Comparison of ENCODE assay signal across 1 cellular context in the genomic region with DNA sequence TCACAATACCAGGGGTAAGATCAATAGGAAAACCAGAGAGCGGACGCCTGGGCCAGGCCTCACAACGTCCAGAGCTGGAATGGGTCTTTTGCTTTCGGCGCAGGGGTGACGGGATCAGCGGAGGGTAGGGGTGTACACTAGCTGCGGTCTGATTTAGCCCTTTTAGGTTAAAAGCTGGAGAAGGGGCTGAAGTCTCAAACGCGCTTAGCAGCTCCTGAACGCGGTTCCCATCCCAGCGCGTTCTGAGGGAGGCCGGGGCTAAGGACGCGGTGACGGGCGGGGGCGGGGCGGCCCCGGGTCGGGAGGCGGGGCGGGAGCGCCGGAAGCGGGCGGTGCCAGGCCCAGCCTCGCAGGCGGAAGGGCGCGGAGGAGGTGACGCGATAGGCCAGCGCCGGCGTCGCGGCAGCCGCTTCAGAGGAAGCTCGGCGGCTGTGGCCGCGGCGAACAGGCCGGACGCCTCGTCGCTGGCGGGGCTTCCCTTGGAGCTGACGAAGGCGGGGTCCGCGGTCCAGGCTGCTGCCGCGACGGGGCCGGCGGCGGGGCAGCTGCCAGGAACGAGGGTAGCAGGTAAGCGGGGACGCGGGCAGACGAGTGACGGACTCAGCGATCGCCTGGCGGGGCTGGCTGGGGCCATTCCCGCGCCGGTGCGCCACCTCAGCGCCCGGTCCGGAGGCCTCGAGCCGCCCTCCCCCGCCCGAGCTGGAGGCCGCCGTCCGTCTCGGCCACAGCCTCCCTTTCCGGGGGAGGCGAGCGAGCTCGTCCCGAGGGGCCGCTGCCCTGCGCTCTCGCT.
TF ChIP-seq lines count a peak whose summit lies in the region.

A gene with protein sequence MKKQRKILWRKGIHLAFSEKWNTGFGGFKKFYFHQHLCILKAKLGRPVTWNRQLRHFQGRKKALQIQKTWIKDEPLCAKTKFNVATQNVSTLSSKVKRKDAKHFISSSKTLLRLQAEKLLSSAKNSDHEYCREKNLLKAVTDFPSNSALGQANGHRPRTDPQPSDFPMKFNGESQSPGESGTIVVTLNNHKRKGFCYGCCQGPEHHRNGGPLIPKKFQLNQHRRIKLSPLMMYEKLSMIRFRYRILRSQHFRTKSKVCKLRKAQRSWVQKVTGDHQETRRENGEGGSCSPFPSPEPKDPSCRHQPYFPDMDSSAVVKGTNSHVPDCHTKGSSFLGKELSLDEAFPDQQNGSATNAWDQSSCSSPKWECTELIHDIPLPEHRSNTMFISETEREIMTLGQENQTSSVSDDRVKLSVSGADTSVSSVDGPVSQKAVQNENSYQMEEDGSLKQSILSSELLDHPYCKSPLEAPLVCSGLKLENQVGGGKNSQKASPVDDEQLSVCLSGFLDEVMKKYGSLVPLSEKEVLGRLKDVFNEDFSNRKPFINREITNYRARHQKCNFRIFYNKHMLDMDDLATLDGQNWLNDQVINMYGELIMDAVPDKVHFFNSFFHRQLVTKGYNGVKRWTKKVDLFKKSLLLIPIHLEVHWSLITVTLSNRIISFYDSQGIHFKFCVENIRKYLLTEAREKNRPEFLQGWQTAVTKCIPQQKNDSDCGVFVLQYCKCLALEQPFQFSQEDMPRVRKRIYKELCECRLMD (plus strand): TSS at position 414 of the 790 bp plus-strand sequence. CDS start 17,262 bp downstream, outside the sequence.

TF ChIP-seq in GM12878, 131 proteins besides CTCF, POLR2A, EP300 and RAD21 (continued from another document and continues in another):
- TF ChIP-seq, protein P1, sequence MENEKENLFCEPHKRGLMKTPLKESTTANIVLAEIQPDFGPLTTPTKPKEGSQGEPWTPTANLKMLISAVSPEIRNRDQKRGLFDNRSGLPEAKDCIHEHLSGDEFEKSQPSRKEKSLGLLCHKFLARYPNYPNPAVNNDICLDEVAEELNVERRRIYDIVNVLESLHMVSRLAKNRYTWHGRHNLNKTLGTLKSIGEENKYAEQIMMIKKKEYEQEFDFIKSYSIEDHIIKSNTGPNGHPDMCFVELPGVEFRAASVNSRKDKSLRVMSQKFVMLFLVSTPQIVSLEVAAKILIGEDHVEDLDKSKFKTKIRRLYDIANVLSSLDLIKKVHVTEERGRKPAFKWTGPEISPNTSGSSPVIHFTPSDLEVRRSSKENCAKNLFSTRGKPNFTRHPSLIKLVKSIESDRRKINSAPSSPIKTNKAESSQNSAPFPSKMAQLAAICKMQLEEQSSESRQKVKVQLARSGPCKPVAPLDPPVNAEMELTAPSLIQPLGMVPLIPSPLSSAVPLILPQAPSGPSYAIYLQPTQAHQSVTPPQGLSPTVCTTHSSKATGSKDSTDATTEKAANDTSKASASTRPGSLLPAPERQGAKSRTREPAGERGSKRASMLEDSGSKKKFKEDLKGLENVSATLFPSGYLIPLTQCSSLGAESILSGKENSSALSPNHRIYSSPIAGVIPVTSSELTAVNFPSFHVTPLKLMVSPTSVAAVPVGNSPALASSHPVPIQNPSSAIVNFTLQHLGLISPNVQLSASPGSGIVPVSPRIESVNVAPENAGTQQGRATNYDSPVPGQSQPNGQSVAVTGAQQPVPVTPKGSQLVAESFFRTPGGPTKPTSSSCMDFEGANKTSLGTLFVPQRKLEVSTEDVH (IDR thresholded peaks at IDR 0.05; ENCODE audit: low read depth, partially characterized antibody): no peak
- TF ChIP-seq SIX5 (IDR thresholded peaks at IDR 0.05; ENCODE audit: low read depth, low read length, severe bottlenecking): peak; percentile 52
- TF ChIP-seq, protein P2, sequence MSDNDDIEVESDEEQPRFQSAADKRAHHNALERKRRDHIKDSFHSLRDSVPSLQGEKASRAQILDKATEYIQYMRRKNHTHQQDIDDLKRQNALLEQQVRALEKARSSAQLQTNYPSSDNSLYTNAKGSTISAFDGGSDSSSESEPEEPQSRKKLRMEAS (IDR thresholded peaks at IDR 0.05; ENCODE audit: low read depth, low read length): no peak
- peak; percentile 99 for TF ChIP-seq LARP7 (IDR thresholded peaks at IDR 0.05)
- TF ChIP-seq ZNF217 (IDR thresholded peaks at IDR 0.05): 0 out of 2 replicates have a peak, but pooled peaks have one; percentile 20
- no peak for TF ChIP-seq CEBPB (IDR thresholded peaks at IDR 0.05; ENCODE audit: borderline replicate concordance in 1 of 2, low read depth in 2 of 2, low read length in 2 of 2)
- TF ChIP-seq POU2F2 (IDR thresholded peaks at IDR 0.05; ENCODE audit: borderline replicate concordance, low read depth, low read length): peak; percentile 39; the same call in 1 of the 3 replicates
- peak; percentile 85 for TF ChIP-seq GATAD2B (conservative IDR thresholded peaks at IDR 0.05; ENCODE audit: low read depth)
- TF ChIP-seq, protein P3, sequence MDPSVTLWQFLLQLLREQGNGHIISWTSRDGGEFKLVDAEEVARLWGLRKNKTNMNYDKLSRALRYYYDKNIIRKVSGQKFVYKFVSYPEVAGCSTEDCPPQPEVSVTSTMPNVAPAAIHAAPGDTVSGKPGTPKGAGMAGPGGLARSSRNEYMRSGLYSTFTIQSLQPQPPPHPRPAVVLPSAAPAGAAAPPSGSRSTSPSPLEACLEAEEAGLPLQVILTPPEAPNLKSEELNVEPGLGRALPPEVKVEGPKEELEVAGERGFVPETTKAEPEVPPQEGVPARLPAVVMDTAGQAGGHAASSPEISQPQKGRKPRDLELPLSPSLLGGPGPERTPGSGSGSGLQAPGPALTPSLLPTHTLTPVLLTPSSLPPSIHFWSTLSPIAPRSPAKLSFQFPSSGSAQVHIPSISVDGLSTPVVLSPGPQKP (IDR thresholded peaks at IDR 0.05; ENCODE audit: low read depth, low read length): peak; percentile 74; the same call in 1 of the 2 replicates
- peak; percentile 33; the same call in 1 of the 2 replicates for TF ChIP-seq EED (IDR thresholded peaks at IDR 0.05; ENCODE audit: low read depth)
- TF ChIP-seq TBL1XR1 (IDR thresholded peaks at IDR 0.05; ENCODE audit: low read depth, low read length): no peak
- TF ChIP-seq ZNF622 (IDR thresholded peaks at IDR 0.05): no peak
- TF ChIP-seq, protein P4, sequence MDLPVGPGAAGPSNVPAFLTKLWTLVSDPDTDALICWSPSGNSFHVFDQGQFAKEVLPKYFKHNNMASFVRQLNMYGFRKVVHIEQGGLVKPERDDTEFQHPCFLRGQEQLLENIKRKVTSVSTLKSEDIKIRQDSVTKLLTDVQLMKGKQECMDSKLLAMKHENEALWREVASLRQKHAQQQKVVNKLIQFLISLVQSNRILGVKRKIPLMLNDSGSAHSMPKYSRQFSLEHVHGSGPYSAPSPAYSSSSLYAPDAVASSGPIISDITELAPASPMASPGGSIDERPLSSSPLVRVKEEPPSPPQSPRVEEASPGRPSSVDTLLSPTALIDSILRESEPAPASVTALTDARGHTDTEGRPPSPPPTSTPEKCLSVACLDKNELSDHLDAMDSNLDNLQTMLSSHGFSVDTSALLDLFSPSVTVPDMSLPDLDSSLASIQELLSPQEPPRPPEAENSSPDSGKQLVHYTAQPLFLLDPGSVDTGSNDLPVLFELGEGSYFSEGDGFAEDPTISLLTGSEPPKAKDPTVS (IDR thresholded peaks at IDR 0.05; ENCODE audit: low read depth, low read length): no peak
- peak; percentile 67; the same call in 1 of the 2 replicates for TF ChIP-seq RUNX3 (IDR thresholded peaks at IDR 0.05; ENCODE audit: low read length)
- TF ChIP-seq ZNF207 (IDR thresholded peaks at IDR 0.05; ENCODE audit: borderline replicate concordance): no peak
- peak; percentile 91 for TF ChIP-seq POLR2AphosphoS5 (IDR thresholded peaks at IDR 0.05; ENCODE audit: low read length)
- no peak for TF ChIP-seq TARDBP (IDR thresholded peaks at IDR 0.05; ENCODE audit: borderline replicate concordance)
- 0 out of 2 replicates have a peak, but pooled peaks have one; percentile 19 for TF ChIP-seq HDGF (IDR thresholded peaks at IDR 0.05)
- TF ChIP-seq SMARCA5 (IDR thresholded peaks at IDR 0.05): 0 out of 2 replicates have a peak, but pooled peaks have one; percentile 54
- peak; percentile 98 for TF ChIP-seq CREM (IDR thresholded peaks at IDR 0.05; ENCODE audit: low read depth)
- TF ChIP-seq NBN (IDR thresholded peaks at IDR 0.05): peak; percentile 44; the same call in 1 of the 2 replicates
- TF ChIP-seq RB1 (IDR thresholded peaks at IDR 0.05; ENCODE audit: borderline replicate concordance): peak; percentile 79; the same call in 1 of the 2 replicates
- no peak for TF ChIP-seq ATF7 (IDR thresholded peaks at IDR 0.05; ENCODE audit: low read depth)
- peak; percentile 79 for TF ChIP-seq GABPA (IDR thresholded peaks at IDR 0.05; ENCODE audit: low read depth)
- TF ChIP-seq, protein P5, sequence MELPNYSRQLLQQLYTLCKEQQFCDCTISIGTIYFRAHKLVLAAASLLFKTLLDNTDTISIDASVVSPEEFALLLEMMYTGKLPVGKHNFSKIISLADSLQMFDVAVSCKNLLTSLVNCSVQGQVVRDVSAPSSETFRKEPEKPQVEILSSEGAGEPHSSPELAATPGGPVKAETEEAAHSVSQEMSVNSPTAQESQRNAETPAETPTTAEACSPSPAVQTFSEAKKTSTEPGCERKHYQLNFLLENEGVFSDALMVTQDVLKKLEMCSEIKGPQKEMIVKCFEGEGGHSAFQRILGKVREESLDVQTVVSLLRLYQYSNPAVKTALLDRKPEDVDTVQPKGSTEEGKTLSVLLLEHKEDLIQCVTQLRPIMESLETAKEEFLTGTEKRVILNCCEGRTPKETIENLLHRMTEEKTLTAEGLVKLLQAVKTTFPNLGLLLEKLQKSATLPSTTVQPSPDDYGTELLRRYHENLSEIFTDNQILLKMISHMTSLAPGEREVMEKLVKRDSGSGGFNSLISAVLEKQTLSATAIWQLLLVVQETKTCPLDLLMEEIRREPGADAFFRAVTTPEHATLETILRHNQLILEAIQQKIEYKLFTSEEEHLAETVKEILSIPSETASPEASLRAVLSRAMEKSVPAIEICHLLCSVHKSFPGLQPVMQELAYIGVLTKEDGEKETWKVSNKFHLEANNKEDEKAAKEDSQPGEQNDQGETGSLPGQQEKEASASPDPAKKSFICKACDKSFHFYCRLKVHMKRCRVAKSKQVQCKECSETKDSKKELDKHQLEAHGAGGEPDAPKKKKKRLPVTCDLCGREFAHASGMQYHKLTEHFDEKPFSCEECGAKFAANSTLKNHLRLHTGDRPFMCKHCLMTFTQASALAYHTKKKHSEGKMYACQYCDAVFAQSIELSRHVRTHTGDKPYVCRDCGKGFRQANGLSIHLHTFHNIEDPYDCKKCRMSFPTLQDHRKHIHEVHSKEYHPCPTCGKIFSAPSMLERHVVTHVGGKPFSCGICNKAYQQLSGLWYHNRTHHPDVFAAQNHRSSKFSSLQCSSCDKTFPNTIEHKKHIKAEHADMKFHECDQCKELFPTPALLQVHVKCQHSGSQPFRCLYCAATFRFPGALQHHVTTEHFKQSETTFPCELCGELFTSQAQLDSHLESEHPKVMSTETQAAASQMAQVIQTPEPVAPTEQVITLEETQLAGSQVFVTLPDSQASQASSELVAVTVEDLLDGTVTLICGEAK (IDR thresholded peaks at IDR 0.05; ENCODE audit: borderline replicate concordance): peak; percentile 73; the same call in 1 of the 2 replicates
- TF ChIP-seq BHLHE40 (IDR thresholded peaks at IDR 0.05; ENCODE audit: borderline replicate concordance in 1 of 2, low read depth in 2 of 2, low read length in 1 of 2): peak; percentile 12 to 53; a peak in 1 of 4 replicates
- TF ChIP-seq HCFC1 (IDR thresholded peaks at IDR 0.05; ENCODE audit: low read length): peak; percentile 73
- TF ChIP-seq, protein P6, sequence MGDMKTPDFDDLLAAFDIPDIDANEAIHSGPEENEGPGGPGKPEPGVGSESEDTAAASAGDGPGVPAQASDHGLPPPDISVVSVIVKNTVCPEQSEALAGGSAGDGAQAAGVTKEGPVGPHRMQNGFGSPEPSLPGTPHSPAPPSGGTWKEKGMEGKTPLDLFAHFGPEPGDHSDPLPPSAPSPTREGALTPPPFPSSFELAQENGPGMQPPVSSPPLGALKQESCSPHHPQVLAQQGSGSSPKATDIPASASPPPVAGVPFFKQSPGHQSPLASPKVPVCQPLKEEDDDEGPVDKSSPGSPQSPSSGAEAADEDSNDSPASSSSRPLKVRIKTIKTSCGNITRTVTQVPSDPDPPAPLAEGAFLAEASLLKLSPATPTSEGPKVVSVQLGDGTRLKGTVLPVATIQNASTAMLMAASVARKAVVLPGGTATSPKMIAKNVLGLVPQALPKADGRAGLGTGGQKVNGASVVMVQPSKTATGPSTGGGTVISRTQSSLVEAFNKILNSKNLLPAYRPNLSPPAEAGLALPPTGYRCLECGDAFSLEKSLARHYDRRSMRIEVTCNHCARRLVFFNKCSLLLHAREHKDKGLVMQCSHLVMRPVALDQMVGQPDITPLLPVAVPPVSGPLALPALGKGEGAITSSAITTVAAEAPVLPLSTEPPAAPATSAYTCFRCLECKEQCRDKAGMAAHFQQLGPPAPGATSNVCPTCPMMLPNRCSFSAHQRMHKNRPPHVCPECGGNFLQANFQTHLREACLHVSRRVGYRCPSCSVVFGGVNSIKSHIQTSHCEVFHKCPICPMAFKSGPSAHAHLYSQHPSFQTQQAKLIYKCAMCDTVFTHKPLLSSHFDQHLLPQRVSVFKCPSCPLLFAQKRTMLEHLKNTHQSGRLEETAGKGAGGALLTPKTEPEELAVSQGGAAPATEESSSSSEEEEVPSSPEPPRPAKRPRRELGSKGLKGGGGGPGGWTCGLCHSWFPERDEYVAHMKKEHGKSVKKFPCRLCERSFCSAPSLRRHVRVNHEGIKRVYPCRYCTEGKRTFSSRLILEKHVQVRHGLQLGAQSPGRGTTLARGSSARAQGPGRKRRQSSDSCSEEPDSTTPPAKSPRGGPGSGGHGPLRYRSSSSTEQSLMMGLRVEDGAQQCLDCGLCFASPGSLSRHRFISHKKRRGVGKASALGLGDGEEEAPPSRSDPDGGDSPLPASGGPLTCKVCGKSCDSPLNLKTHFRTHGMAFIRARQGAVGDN (IDR thresholded peaks at IDR 0.05): peak; percentile 75; the same call in 1 of the 2 replicates
- no peak for TF ChIP-seq RCOR1 (conservative IDR thresholded peaks at IDR 0.05; ENCODE audit: low read depth, low read length)
- 0 out of 2 replicates have a peak, but pooled peaks have one; percentile 20 for TF ChIP-seq CBFB (IDR thresholded peaks at IDR 0.05; ENCODE audit: low read depth)
- TF ChIP-seq RFX5 (IDR thresholded peaks at IDR 0.05; ENCODE audit: low read depth, low read length): no peak
- 0 out of 2 replicates have a peak, but pooled peaks have one; percentile 38 for TF ChIP-seq NR2F1 (conservative IDR thresholded peaks at IDR 0.05)
- 0 out of 2 replicates have a peak, but pooled peaks have one; percentile 13 for TF ChIP-seq ZSCAN29 (IDR thresholded peaks at IDR 0.05)
- peak; percentile 89 for TF ChIP-seq IKZF1 (conservative IDR thresholded peaks at IDR 0.05)
- TF ChIP-seq TCF3 (IDR thresholded peaks at IDR 0.05; ENCODE audit: borderline replicate concordance, insufficient read depth, low read depth, low read length): 0 out of 2 replicates have a peak, but pooled peaks have one; percentile 12
- no peak for TF ChIP-seq FOS (IDR thresholded peaks at IDR 0.05; ENCODE audit: borderline replicate concordance, extremely low read depth, insufficient read length)
- TF ChIP-seq CREB1 (IDR thresholded peaks at IDR 0.05; ENCODE audit: low read depth): peak; percentile 98
- no peak for TF ChIP-seq IRF4 (IDR thresholded peaks at IDR 0.05; ENCODE audit: low read depth, low read length)
- TF ChIP-seq, protein P7, sequence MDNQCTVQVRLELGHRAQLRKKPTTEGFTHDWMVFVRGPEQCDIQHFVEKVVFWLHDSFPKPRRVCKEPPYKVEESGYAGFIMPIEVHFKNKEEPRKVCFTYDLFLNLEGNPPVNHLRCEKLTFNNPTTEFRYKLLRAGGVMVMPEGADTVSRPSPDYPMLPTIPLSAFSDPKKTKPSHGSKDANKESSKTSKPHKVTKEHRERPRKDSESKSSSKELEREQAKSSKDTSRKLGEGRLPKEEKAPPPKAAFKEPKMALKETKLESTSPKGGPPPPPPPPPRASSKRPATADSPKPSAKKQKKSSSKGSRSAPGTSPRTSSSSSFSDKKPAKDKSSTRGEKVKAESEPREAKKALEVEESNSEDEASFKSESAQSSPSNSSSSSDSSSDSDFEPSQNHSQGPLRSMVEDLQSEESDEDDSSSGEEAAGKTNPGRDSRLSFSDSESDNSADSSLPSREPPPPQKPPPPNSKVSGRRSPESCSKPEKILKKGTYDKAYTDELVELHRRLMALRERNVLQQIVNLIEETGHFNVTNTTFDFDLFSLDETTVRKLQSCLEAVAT (IDR thresholded peaks at IDR 0.05): peak; percentile 99
